21 cellular contexts compared by ENCODE assay signal in the genomic region with DNA sequence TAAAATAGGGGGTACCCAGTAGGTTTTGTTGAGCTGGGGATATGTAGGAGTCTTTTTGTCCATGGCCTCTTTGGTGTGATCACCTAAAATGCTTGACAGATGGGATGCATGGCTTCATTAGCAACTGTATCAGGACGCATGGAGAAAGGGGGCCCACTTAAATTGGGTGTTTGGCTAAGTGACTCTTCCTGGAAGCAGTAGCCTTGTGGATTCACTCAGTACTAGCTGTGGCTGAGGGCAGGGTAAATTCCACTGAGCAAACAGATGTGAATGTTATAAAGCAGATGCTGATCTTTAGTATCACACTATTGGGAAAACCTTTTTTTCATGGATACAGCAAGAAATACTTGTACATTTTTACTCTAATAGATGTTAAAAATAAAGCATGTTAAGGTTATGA.
DNase-seq lines count a peak whose midpoint lies in the region; ATAC-seq and TF ChIP-seq lines count a peak whose summit lies in the region.
"Had no signal": no experiment of that assay in that cellular context is flagged by ENCODE, and none has a peak within 500 bp of the region (broad histone marks: within the 10 kb centered on the region; RNA-seq: fewer than 3 reads in every experiment).

No MANE protein-coding gene starts in this region.

- H3K79me2 ChIP-seq in GM23338 (replicated peaks; ENCODE audit: insufficient read depth): no peaks in the 10 kb centered on the region
- H3K79me2 ChIP-seq in H9 (ENCODE audit: insufficient read depth, low read length): no peaks in the 10 kb centered on the region

- H3T11ph ChIP-seq in H9 (ENCODE audit: low read length): no peak overlapping the region

- no peaks in the 10 kb centered on the region for H3K79me1 ChIP-seq in H9 (ENCODE audit: insufficient read depth, low read depth, low read length, poor library complexity, severe bottlenecking)

- H3K56ac ChIP-seq in H9 (ENCODE audit: insufficient read length, low read depth, low read length): no peak overlapping the region

- H4K20me1 ChIP-seq in GM23338 (replicated peaks; ENCODE audit: insufficient read depth) (no peaks in the 10 kb centered on the region), H9 (ENCODE audit: control insufficient read depth, insufficient read depth, insufficient read length) (no peaks in the 10 kb centered on the region)

- no peak overlapping the region for H2BK12ac ChIP-seq in H9 (ENCODE audit: insufficient read length, low read depth, low read length)

- no peaks in the 10 kb centered on the region for H3K36me3 ChIP-seq in GM23338 (ENCODE audit: insufficient read depth)
- no peaks in the 10 kb centered on the region for H3K36me3 ChIP-seq in sigmoid colon
- H3K36me3 ChIP-seq: BE2C had no signal

- no peak overlapping the region for H3K18ac ChIP-seq in H9 (ENCODE audit: insufficient read length, low read depth, low read length)

- ATAC-seq in GM23338: peak; percentile 64
- ATAC-seq: GM12878, K562 had no signal

- H3K27me3 Mint-ChIP-seq in GM23338 (ENCODE audit: insufficient read depth, low read depth, poor library complexity) (no peaks in the 10 kb centered on the region), H9 (ENCODE audit: low read depth) (no peaks in the 10 kb centered on the region), glutamatergic neuron (ENCODE audit: unreplicated experiment) (peaks cover 2% of the 10 kb centered on the region)
- H3K27me3 Mint-ChIP-seq: CD4-positive, CD25-positive, alpha-beta regulatory T cell had no signal

- no peak overlapping the region for H2AK5ac ChIP-seq in H9 (ENCODE audit: insufficient read length, low read length)

- no peak overlapping the region for H3K4ac ChIP-seq in H9 (ENCODE audit: low read depth, low read length)

- H3K4me1 Mint-ChIP-seq in GM23338 (peaks cover 17% of the 10 kb centered on the region), H9 (peaks cover 5 to 12% of the 10 kb centered on the region in 2 experiments), glutamatergic neuron (ENCODE audit: low read depth, unreplicated experiment) (peaks cover 37% of the 10 kb centered on the region)
- H3K4me1 Mint-ChIP-seq: CD4-positive, CD25-positive, alpha-beta regulatory T cell; CD8-positive, alpha-beta memory T cell had no signal

- H2AFZ ChIP-seq in GM23338: no peak overlapping the region
- H2AFZ ChIP-seq in H9 (ENCODE audit: low read length): no peak overlapping the region

- H3K4me2 ChIP-seq in GM23338 (no peak overlapping the region), H9 (ENCODE audit: insufficient read depth, insufficient read length, low read length) (no peak overlapping the region)

- H3K9ac ChIP-seq in H9 (ENCODE audit: extremely low read depth, insufficient read length, low read length): no peak overlapping the region

- no peaks in the 10 kb centered on the region for H3K9me2 ChIP-seq in GM23338 (ENCODE audit: insufficient read depth)

- no peak overlapping the region for H3K4me3 ChIP-seq in GM23338
- H3K4me3 ChIP-seq in sigmoid colon: no peak overlapping the region
- H3K4me3 ChIP-seq: GM12878, K562 had no signal

- no CpG with 5 or more reads among the region's 1 CpG for WGBS in H9 (ENCODE audit: extremely low coverage, insufficient read length, low lambda C conversion rate)
- WGBS in sigmoid colon, 2 donors: 51 to 66% methylated on average over 1 of the region's 1 CpG

- H3K36me3 Mint-ChIP-seq in GM23338 (ENCODE audit: low read depth): no peaks in the 10 kb centered on the region
- no peaks in the 10 kb centered on the region for H3K36me3 Mint-ChIP-seq in H9 (ENCODE audit: insufficient read depth in 1 of 3, low read depth in 3 of 3)
- H3K36me3 Mint-ChIP-seq in glutamatergic neuron (ENCODE audit: unreplicated experiment): peaks cover 5% of the 10 kb centered on the region
- H3K36me3 Mint-ChIP-seq: CD4-positive, CD25-positive, alpha-beta regulatory T cell; CD8-positive, alpha-beta memory T cell had no signal

- no peak for TF ChIP-seq POLR2A in sigmoid colon (IDR thresholded peaks at IDR 0.05)

- no peak overlapping the region for H3K27ac ChIP-seq in GM23338 (ENCODE audit: low read depth)
- no peak overlapping the region for H3K27ac ChIP-seq in H9 (ENCODE audit: insufficient read length, low read depth, low read length)
- no peak overlapping the region for H3K27ac ChIP-seq in substantia nigra (ENCODE audit: low read depth, low read length, poor library complexity, severe bottlenecking)
- no peak overlapping the region for H3K27ac ChIP-seq in sigmoid colon

- H3K27ac Mint-ChIP-seq in GM23338 (no peak overlapping the region; the same call in 1 of the 2 replicates), H9 (peak overlapping the region in 2 of 3 experiments; percentile 68 to 86; a peak in 2 of 7 replicates), glutamatergic neuron (ENCODE audit: unreplicated experiment) (no peak overlapping the region)
- H3K27ac Mint-ChIP-seq: CD4-positive, CD25-positive, alpha-beta regulatory T cell; CD8-positive, alpha-beta memory T cell had no signal

- H2BK15ac ChIP-seq in H9 (ENCODE audit: low read depth, low read length): no peak overlapping the region

- H3F3A ChIP-seq in GM23338 (replicated peaks; ENCODE audit: low read depth): no peaks in the 10 kb centered on the region

- H3K4me3 Mint-ChIP-seq in GM23338 (no peak overlapping the region), H9 (no peak overlapping the region), glutamatergic neuron (ENCODE audit: unreplicated experiment) (peak overlapping the region; percentile 30)
- H3K4me3 Mint-ChIP-seq: CD4-positive, CD25-positive, alpha-beta regulatory T cell; CD8-positive, alpha-beta memory T cell had no signal

- H4K5ac ChIP-seq in H9 (ENCODE audit: insufficient read length, low read depth, low read length): no peak overlapping the region

- H2BK5ac ChIP-seq in H9 (ENCODE audit: insufficient read length, low read length): no peak overlapping the region

- H3K23ac ChIP-seq in H9 (ENCODE audit: insufficient read length, low read depth, low read length): no peak overlapping the region

- DNase-seq in GM23338 (ENCODE audit: low spot score) (peak; percentile 34), H9 (no peak), NCI-H2171 treated with DMSO at 0.1 percent for 48 hours (lab: John Stamatoyannopoulos, UW) (peak; percentile 76), glutamatergic neuron (no peak), substantia nigra (lab: John Stamatoyannopoulos, UW) (no peak), cortex of kidney (lab: John Stamatoyannopoulos, UW) (no peak), sigmoid colon (no peak)
- DNase-seq: BE2C; C1 segment of cervical spinal cord; CD4-positive, CD25-positive, alpha-beta regulatory T cell; CD8-positive, alpha-beta memory T cell; COR-L47; DMS 273 treated with DMSO at 0.1 percent for 48 hours; DMS53; DND-41; EL; GOT3; HCEC 1CT; IMR-90 had no signal

- H3K4me1 ChIP-seq in GM23338 (ENCODE audit: insufficient read depth) (peaks cover 17% of the 10 kb centered on the region), H9 (ENCODE audit: insufficient read depth, low read length) (no peaks in the 10 kb centered on the region; the same call in 1 of the 2 replicates), sigmoid colon (no peaks in the 10 kb centered on the region)
- H3K4me1 ChIP-seq: BE2C had no signal

- H3K14ac ChIP-seq in H9 (ENCODE audit: insufficient read depth, low read length): no peak overlapping the region

- intact Hi-C loops in sigmoid colon (cut with DNase I): no loop called here

- H3K27me3 ChIP-seq in GM23338 (ENCODE audit: insufficient read depth) (no peaks in the 10 kb centered on the region), H9 (ENCODE audit: insufficient read depth, low read length) (no peaks in the 10 kb centered on the region), sigmoid colon (no peaks in the 10 kb centered on the region)
- H3K27me3 ChIP-seq: BE2C had no signal

- H2BK20ac ChIP-seq in H9 (ENCODE audit: low read depth, low read length, poor library complexity, severe bottlenecking): no peak overlapping the region

- H2BK120ac ChIP-seq in H9 (ENCODE audit: low read depth, low read length, poor library complexity, severe bottlenecking): no peak overlapping the region

- no peak overlapping the region for H4K8ac ChIP-seq in H9 (replicated peaks; ENCODE audit: insufficient read length, low read depth, low read length)

- TF ChIP-seq EP300 in sigmoid colon (IDR thresholded peaks at IDR 0.05): no peak

- H3K9me3 ChIP-seq in H9 (ENCODE audit: control insufficient read depth, low read depth, low read length) (no peaks in the 10 kb centered on the region), sigmoid colon (no peaks in the 10 kb centered on the region)
- H3K9me3 ChIP-seq: BE2C had no signal

- no peaks in the 10 kb centered on the region for H3K23me2 ChIP-seq in H9 (ENCODE audit: insufficient read length, low read depth, low read length, poor library complexity, severe bottlenecking)

- TF ChIP-seq CTCF in GM23338 (conservative IDR thresholded peaks at IDR 0.05; ENCODE audit: low read depth in 2 of 2) (no peak), H9 (conservative IDR thresholded peaks at IDR 0.05) (no peak), glutamatergic neuron (IDR thresholded peaks at IDR 0.05; ENCODE audit: partially characterized antibody, unreplicated experiment) (no peak), sigmoid colon (IDR thresholded peaks at IDR 0.05) (no peak)

- H4K91ac ChIP-seq in H9 (ENCODE audit: insufficient read length, low read depth, low read length): no peak overlapping the region

- no peaks in the 10 kb centered on the region for H3K9me3 Mint-ChIP-seq in GM23338
- H3K9me3 Mint-ChIP-seq in H9: no peaks in the 10 kb centered on the region
- H3K9me3 Mint-ChIP-seq in glutamatergic neuron (ENCODE audit: unreplicated experiment): peaks cover 6% of the 10 kb centered on the region

TF ChIP-seq in GM23338, 12 proteins besides CTCF, POLR2A, EP300 and RAD21 (continues in another document):
- TF ChIP-seq ZNF331 (CRISPR knock-in tag; IDR thresholded peaks at IDR 0.05; ENCODE audit: low read depth) (no peak), STAT1 (IDR thresholded peaks at IDR 0.05; ENCODE audit: unreplicated experiment) (no peak), EZH2 (IDR thresholded peaks at IDR 0.05; ENCODE audit: low read depth, unreplicated experiment) (no peak), CREB1 (CRISPR knock-in tag; IDR thresholded peaks at IDR 0.05; ENCODE audit: low read depth) (no peak), ZNF114 (CRISPR knock-in tag; IDR thresholded peaks at IDR 0.05) (no peak), NANOG (IDR thresholded peaks at IDR 0.05; ENCODE audit: borderline replicate concordance) (no peak)

Comparison
In these comparisons a context has a peak if more than half of its experiments do, and no peak if none do; other contexts are left out.
1. DNase-seq: peak in GM23338 (single experiment) and NCI-H2171 treated with DMSO at 0.1 percent for 48 hours (single experiment); none in H9 (single experiment), glutamatergic neuron (single experiment), substantia nigra (0 of 49), cortex of kidney (single experiment) and sigmoid colon (single experiment).
2. H3K27ac Mint-ChIP-seq: peak in H9 (2 of 3); none in GM23338 (single experiment) and glutamatergic neuron (single experiment).